ENCODE assay signal across 29 cellular contexts in the genomic region with DNA sequence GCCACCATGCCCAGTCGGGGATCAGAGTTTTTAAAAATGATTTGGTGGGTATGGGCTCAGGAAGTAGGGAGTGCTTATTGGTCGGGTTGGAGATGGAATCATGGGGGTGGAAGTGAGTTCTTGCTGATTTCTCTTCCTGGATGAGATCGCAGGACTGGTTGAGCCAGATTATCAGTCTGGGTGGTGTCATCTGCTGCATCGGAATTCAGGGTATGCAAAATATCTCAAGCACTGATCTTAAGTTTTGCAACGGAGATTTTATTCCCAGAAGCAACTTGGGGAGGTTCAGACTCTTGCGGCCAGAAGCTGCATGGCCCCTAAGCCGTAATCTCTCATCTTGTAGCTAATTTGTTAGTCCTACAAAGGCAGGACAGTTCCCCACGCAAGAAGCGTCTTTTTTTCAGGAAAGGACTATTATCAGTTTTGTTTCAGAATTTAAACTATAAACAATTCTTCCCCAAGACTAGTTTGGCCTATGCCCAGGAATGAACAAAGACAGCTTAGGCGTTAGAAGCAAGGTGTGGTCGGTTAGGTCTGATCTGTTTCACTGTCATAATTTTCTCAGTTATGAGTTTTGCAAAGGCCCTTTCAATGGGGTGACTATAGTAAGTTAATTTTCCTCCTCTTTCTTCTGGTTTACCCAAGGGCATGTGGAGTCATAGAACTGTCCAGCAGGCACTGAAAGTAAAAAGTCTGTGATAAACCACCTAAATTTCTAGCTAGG. TPM values are rescaled to one million over a fixed set of nuclear protein-coding genes. Genes with fewer than 3 reads are reported as not detected.
DNase-seq lines count a peak whose midpoint lies in the region; ATAC-seq and TF ChIP-seq lines count a peak whose summit lies in the region.
"Had no signal": no experiment of that assay in that cellular context is flagged by ENCODE, and none has a peak within 500 bp of the region (broad histone marks: within the 10 kb centered on the region; RNA-seq: fewer than 3 reads in every experiment).

No MANE protein-coding gene starts in this region.

- H3K9me3 ChIP-seq in PC-9 (ENCODE audit: insufficient read depth, low read depth) (no peaks in the 10 kb centered on the region), neural progenitor cell (ENCODE audit: low read depth) (no peaks in the 10 kb centered on the region)
- H3K9me3 ChIP-seq: gastroesophageal sphincter, sigmoid colon, SK-N-SH, transverse colon had no signal

- no peaks in the 10 kb centered on the region for H3K9me2 ChIP-seq in PC-9 (ENCODE audit: insufficient read depth)
- H3K9me2 ChIP-seq: SK-N-SH had no signal

- no TSS peak for BruUV-seq in PC-9 (replicated peaks; lab: Mats Ljungman, UMichigan)

- H3F3A ChIP-seq in PC-9 (ENCODE audit: insufficient read depth, low read depth) (peaks cover 15% of the 10 kb centered on the region), neural progenitor cell (ENCODE audit: low read depth) (no peaks in the 10 kb centered on the region)

- H3K4me2 ChIP-seq in PC-9 (peak overlapping the region; percentile 58), neural progenitor cell (no peak overlapping the region)
- H3K4me2 ChIP-seq: SK-N-SH had no signal

- CTCF ChIA-PET in PC-9 (lab: Charles Lee): no interaction called here

- peaks cover 10% of the 10 kb centered on the region for H3K27me3 Mint-ChIP-seq in neural progenitor cell (ENCODE audit: insufficient read depth, low read depth)

- peak; percentile 9 for DNase-seq in AG10803 (ENCODE audit: low read depth)
- peak; percentile 46 to 90 for DNase-seq in PC-9
- peak; percentile 24 for DNase-seq in fibroblast of the aortic adventitia (ENCODE audit: low read depth)
- DNase-seq in neural progenitor cell (ENCODE audit: low spot score): no peak
- DNase-seq in stimulated activated CD4-positive, alpha-beta T cell treated with anti-CD3 and anti-CD28 coated beads, Interleukin-1b, Interleukin-23, amount 100 ng/mL, for 48 hours: no peak
- DNase-seq in activated naive CD4-positive, alpha-beta T cell treated with anti-CD3 and anti-CD28 coated beads, Interleukin-2, amount 50 U/mL, for 72 hours (ENCODE audit: low spot score in 2 of 2): no peak
- DNase-seq: 8988T; activated CD4-positive, alpha-beta T cell treated with anti-CD3 and anti-CD28 coated beads, Interleukin-2, amount 10 ng/mL, durations not matched to agents 7 days and 5 days; activated CD8-positive, alpha-beta memory T cell treated with anti-CD3 and anti-CD28 coated beads, Interleukin-2, amount 10 ng/mL, durations not matched to agents 7 days and 5 days; activated naive CD8-positive, alpha-beta T cell treated with anti-CD3 and anti-CD28 coated beads for 36 hours; AML-193; DND-41; HCEC 1CT; hypothalamus; NCI-H1092; NCI-H187; sigmoid colon; SK-N-SH; stimulated activated CD8-positive, alpha-beta memory T cell treated with anti-CD3 and anti-CD28 coated beads, Interleukin-4, amount 100 ng/mL, for 48 hours; transverse colon; WERI-Rb-1 had no signal

- H3K27ac ChIP-seq in PC-9 (peak overlapping the region; percentile 58), neural progenitor cell (no peak overlapping the region)
- H3K27ac ChIP-seq: gastroesophageal sphincter, sigmoid colon, transverse colon, WERI-Rb-1 had no signal

- H2AFZ ChIP-seq in PC-9 (0 out of 2 replicates have a peak overlapping the region, but pooled peaks have one; percentile 45), neural progenitor cell (replicated peaks) (peak overlapping the region; percentile 36)

- intact Hi-C loops in PC-9 (cut with micrococcal nuclease; ENCODE audit: unreplicated experiment): no loop called here

- H3K27me3 ChIP-seq in PC-9 (ENCODE audit: insufficient read depth, low read depth): no peaks in the 10 kb centered on the region
- H3K27me3 ChIP-seq in neural progenitor cell: no peaks in the 10 kb centered on the region

- no peak overlapping the region for H3K4me3 Mint-ChIP-seq in neural progenitor cell
- H3K4me3 Mint-ChIP-seq: activated CD4-positive, alpha-beta T cell treated with anti-CD3 and anti-CD28 coated beads, Interleukin-2, amount 10 ng/mL, durations not matched to agents 7 days and 5 days; activated CD8-positive, alpha-beta memory T cell treated with anti-CD3 and anti-CD28 coated beads, Interleukin-2, amount 10 ng/mL, durations not matched to agents 7 days and 5 days; activated naive CD8-positive, alpha-beta T cell treated with anti-CD3 and anti-CD28 coated beads for 36 hours; neural crest cell had no signal

- H3K36me3 Mint-ChIP-seq in neural progenitor cell: no peaks in the 10 kb centered on the region
- H3K36me3 Mint-ChIP-seq in activated naive CD4-positive, alpha-beta T cell treated with anti-CD3 and anti-CD28 coated beads, Interleukin-2, amount 50 U/mL, for 72 hours: no peaks in the 10 kb centered on the region
- H3K36me3 Mint-ChIP-seq: activated CD8-positive, alpha-beta memory T cell treated with anti-CD3 and anti-CD28 coated beads, Interleukin-2, amount 10 ng/mL, durations not matched to agents 7 days and 5 days; activated naive CD8-positive, alpha-beta T cell treated with anti-CD3 and anti-CD28 coated beads for 36 hours had no signal

- peaks cover 4% of the 10 kb centered on the region for H3K4me1 Mint-ChIP-seq in neural progenitor cell
- H3K4me1 Mint-ChIP-seq: neural crest cell had no signal

- no peak for ATAC-seq in GM21390 (IDR thresholded peaks at IDR 0.05; ENCODE audit: unreplicated experiment)
- no peak for ATAC-seq in activated naive CD4-positive, alpha-beta T cell treated with anti-CD3 and anti-CD28 coated beads, Interleukin-2, amount 50 U/mL, for 72 hours
- no peak for ATAC-seq in GM21723 (IDR thresholded peaks at IDR 0.05; ENCODE audit: unreplicated experiment)
- ATAC-seq: activated CD8-positive, alpha-beta memory T cell treated with anti-CD3 and anti-CD28 coated beads, Interleukin-2, amount 10 ng/mL, durations not matched to agents 7 days and 5 days; gastroesophageal sphincter had no signal

- peak overlapping the region; percentile 68 for H3K27ac Mint-ChIP-seq in neural progenitor cell
- H3K27ac Mint-ChIP-seq in activated naive CD4-positive, alpha-beta T cell treated with anti-CD3 and anti-CD28 coated beads, Interleukin-2, amount 50 U/mL, for 72 hours: no peak overlapping the region
- H3K27ac Mint-ChIP-seq: activated CD4-positive, alpha-beta T cell treated with anti-CD3 and anti-CD28 coated beads, Interleukin-2, amount 10 ng/mL, durations not matched to agents 7 days and 5 days; activated CD8-positive, alpha-beta memory T cell treated with anti-CD3 and anti-CD28 coated beads, Interleukin-2, amount 10 ng/mL, durations not matched to agents 7 days and 5 days; activated naive CD8-positive, alpha-beta T cell treated with anti-CD3 and anti-CD28 coated beads for 36 hours had no signal

- H3K4me1 ChIP-seq in PC-9 (replicated peaks; ENCODE audit: insufficient read depth) (peaks cover 20% of the 10 kb centered on the region), neural progenitor cell (no peaks in the 10 kb centered on the region)
- H3K4me1 ChIP-seq: gastroesophageal sphincter had no signal

- H3K36me3 ChIP-seq in PC-9 (ENCODE audit: low read depth) (no peaks in the 10 kb centered on the region), neural progenitor cell (no peaks in the 10 kb centered on the region)
- H3K36me3 ChIP-seq: gastroesophageal sphincter, sigmoid colon, transverse colon, WERI-Rb-1 had no signal

- H3K4me3 ChIP-seq in AG10803 (ENCODE audit: low read length): no peak overlapping the region
- peak overlapping the region; percentile 13; the same call in 1 of the 2 replicates for H3K4me3 ChIP-seq in PC-9
- no peak overlapping the region for H3K4me3 ChIP-seq in fibroblast of the aortic adventitia (ENCODE audit: low read depth, low read length)
- no peak overlapping the region for H3K4me3 ChIP-seq in neural progenitor cell
- H3K4me3 ChIP-seq: gastroesophageal sphincter, sigmoid colon, transverse colon had no signal

- H3K79me2 ChIP-seq in PC-9 (ENCODE audit: low read depth): no peaks in the 10 kb centered on the region
- H3K79me2 ChIP-seq in neural progenitor cell (ENCODE audit: low read depth): no peaks in the 10 kb centered on the region

- no peak overlapping the region for H3K9ac ChIP-seq in neural progenitor cell
- H3K9ac ChIP-seq: SK-N-SH had no signal

- TF ChIP-seq CTCF in AG10803 (conservative IDR thresholded peaks at IDR 0.05; ENCODE audit: low read length) (no peak), PC-9 (conservative IDR thresholded peaks at IDR 0.05) (no peak), fibroblast of the aortic adventitia (IDR thresholded peaks at IDR 0.05; ENCODE audit: insufficient read depth, low read length) (no peak), neural progenitor cell (IDR thresholded peaks at IDR 0.05) (no peak)

- H4K20me1 ChIP-seq in PC-9 (ENCODE audit: insufficient read depth): no peaks in the 10 kb centered on the region
- no peaks in the 10 kb centered on the region for H4K20me1 ChIP-seq in neural progenitor cell (ENCODE audit: low read depth)

- H3K9me3 Mint-ChIP-seq in neural progenitor cell: no peaks in the 10 kb centered on the region
- H3K9me3 Mint-ChIP-seq in activated naive CD4-positive, alpha-beta T cell treated with anti-CD3 and anti-CD28 coated beads, Interleukin-2, amount 50 U/mL, for 72 hours: no peaks in the 10 kb centered on the region
- H3K9me3 Mint-ChIP-seq: activated CD4-positive, alpha-beta T cell treated with anti-CD3 and anti-CD28 coated beads, Interleukin-2, amount 10 ng/mL, durations not matched to agents 7 days and 5 days; activated naive CD8-positive, alpha-beta T cell treated with anti-CD3 and anti-CD28 coated beads for 36 hours; neural crest cell had no signal

- POLR2A ChIA-PET in PC-9 (lab: Charles Lee; ENCODE audit: unreplicated experiment): interaction anchor here (0.7 kb wide), 1 partner anchor 27 kb away, joined by 4 read pairs; no protein-coding TSS in a partner anchor

RNA-seq across cellular contexts. Expression of gene PIWIL3, which starts 1.4 kb away (rescaled TPM):
- total RNA-seq in PC-9 (2021) (not detected in 2 replicates), fibroblast of the aortic adventitia (ENCODE audit: low replicate concordance) (not detected in 2 replicates), neural progenitor cell (ENCODE audit: low replicate concordance) (not detected in 2 replicates)
- not detected for total RNA-seq in activated naive CD4-positive, alpha-beta T cell treated with anti-CD3 and anti-CD28 coated beads, Interleukin-2, amount 50 U/mL, for 72 hours
- total RNA-seq: activated CD4-positive, alpha-beta T cell treated with anti-CD3 and anti-CD28 coated beads, Interleukin-2, amount 10 ng/mL, durations not matched to agents 7 days and 5 days; activated CD8-positive, alpha-beta memory T cell treated with anti-CD3 and anti-CD28 coated beads, Interleukin-2, amount 10 ng/mL, durations not matched to agents 7 days and 5 days; activated naive CD8-positive, alpha-beta T cell treated with anti-CD3 and anti-CD28 coated beads for 36 hours; astrocyte; cerebellum; epithelial cell of proximal tubule; gastroesophageal sphincter; neural crest cell; posterior vena cava; sigmoid colon; transverse colon had no signal

RNA-seq across cellular contexts. Expression of gene SGSM1, which starts 30.1 kb away (rescaled TPM):
- total RNA-seq in PC-9 (2021): 0.08 and 0.48 TPM in 2 replicates
- total RNA-seq in fibroblast of the aortic adventitia (ENCODE audit: low replicate concordance): not detected in 2 replicates
- 1.1 and 1.8 TPM in 2 replicates for total RNA-seq in neural progenitor cell (ENCODE audit: low replicate concordance)
- total RNA-seq in activated naive CD4-positive, alpha-beta T cell treated with anti-CD3 and anti-CD28 coated beads, Interleukin-2, amount 50 U/mL, for 72 hours: under 1 TPM; 0.19 to 0.20 TPM

Comparison
In these comparisons a context has a peak if more than half of its experiments do, and no peak if none do; other contexts are left out.
1. DNase-seq: peak in AG10803 (single experiment), PC-9 (2 of 2) and fibroblast of the aortic adventitia (single experiment); none in neural progenitor cell (single experiment), stimulated activated CD4-positive, alpha-beta T cell treated with anti-CD3 and anti-CD28 coated beads, Interleukin-1b, Interleukin-23, amount 100 ng/mL, for 48 hours (single experiment) and activated naive CD4-positive, alpha-beta T cell treated with anti-CD3 and anti-CD28 coated beads, Interleukin-2, amount 50 U/mL, for 72 hours (0 of 2).